21 cellular contexts compared by ENCODE assay signal in the genomic region with DNA sequence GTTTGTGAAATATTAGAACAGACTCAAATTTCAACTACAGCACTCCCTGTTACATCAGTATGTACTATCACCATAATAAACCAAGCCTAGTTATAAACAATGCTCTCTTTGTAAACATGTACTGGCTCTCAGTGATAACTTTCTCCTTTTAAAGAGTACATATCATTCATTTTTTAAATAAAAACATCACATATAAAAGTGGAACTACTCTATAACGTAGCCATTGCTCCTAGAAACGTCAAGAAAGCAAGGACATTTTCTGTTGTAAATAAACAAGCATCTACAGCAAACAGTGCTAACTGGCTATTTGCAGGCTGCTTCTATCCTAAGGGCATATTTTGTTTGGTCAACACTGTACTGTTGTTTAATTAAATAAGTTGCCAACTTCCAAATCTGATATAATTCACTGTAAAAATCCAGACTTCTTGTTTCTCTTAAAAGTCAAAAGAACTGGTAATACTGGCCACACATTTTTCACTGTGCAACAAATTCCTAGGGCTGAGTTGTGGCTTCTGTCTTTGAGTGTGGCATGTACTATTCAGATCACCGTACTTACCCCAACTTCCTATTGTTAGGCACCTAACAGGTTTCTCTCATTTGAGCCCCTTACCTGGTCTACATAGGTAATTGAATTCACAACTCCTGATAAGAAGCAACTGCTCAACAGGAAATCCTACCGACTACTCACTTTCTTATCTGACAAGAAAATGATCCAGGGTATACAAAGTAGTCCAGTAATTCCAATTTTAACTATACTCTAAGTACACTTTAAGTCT.
DNase-seq lines count a peak whose midpoint lies in the region; ATAC-seq, FAIRE-seq and TF ChIP-seq lines count a peak whose summit lies in the region.
"Had no signal": no experiment of that assay in that cellular context is flagged by ENCODE, and none has a peak within 500 bp of the region (broad histone marks: within the 10 kb centered on the region; RNA-seq: fewer than 3 reads in every experiment).

No MANE protein-coding gene starts in this region.

- no TSS peak for BruUV-seq in K562 (replicated peaks; lab: Mats Ljungman, UMichigan)

- H3K4me1 ChIP-seq in Loucy (ENCODE audit: insufficient read depth, low read length, poor library complexity, severe bottlenecking) = peaks cover 27% of the 10 kb centered on the region
- no peaks in the 10 kb centered on the region for H3K4me1 ChIP-seq in K562 (replicated peaks in 1 of 2; ENCODE audit: control insufficient read depth in 2 of 2, insufficient read depth in 2 of 2, low read length in 2 of 2)
- H3K4me1 ChIP-seq in SK-N-SH (ENCODE audit: control insufficient read depth in 1 of 2, insufficient read depth in 2 of 2, low read depth in 1 of 2, low read length in 1 of 2) = peaks cover 0 to 6% of the 10 kb centered on the region in 2 experiments; a peak in 2 of 4 replicates
- H3K4me1 ChIP-seq: ascending aorta had no signal

- TF ChIP-seq EP300 in K562 (IDR thresholded peaks at IDR 0.05; ENCODE audit: low read length) (no peak), SK-N-SH (IDR thresholded peaks at IDR 0.05; ENCODE audit: borderline replicate concordance in 1 of 2, low read depth in 1 of 2, low read length in 1 of 2) (no peak)

- POLR2A ChIA-PET in K562 (lab: Yijun Ruan, JAX) (interaction anchor here (0.7 kb wide), 1 partner anchor 100 kb away, joined by 3 read pairs; no protein-coding TSS in a partner anchor), SK-N-SH (lab: Yijun Ruan, JAX) (no interaction called here)

- H2AFZ ChIP-seq in Loucy (ENCODE audit: low read length) = no peak overlapping the region
- no peak overlapping the region; the same call in 1 of the 2 replicates for H2AFZ ChIP-seq in K562 (ENCODE audit: low read depth, low read length)
- H2AFZ ChIP-seq in SK-N-SH (ENCODE audit: low read depth) = no peak overlapping the region

- no peaks in the 10 kb centered on the region for H3K36me3 ChIP-seq in Loucy (ENCODE audit: insufficient read depth, low read length)
- H3K36me3 ChIP-seq in K562 (ENCODE audit: control insufficient read depth, insufficient read depth, low read length) = no peaks in the 10 kb centered on the region
- H3K36me3 ChIP-seq in kidney epithelial cell (ENCODE audit: control insufficient read depth, insufficient read depth, low read length) = no peaks in the 10 kb centered on the region
- H3K36me3 ChIP-seq in SK-N-SH (replicated peaks in 1 of 2; ENCODE audit: control insufficient read depth in 1 of 2, insufficient read depth in 2 of 2, low read length in 1 of 2) = no peaks in the 10 kb centered on the region
- H3K36me3 ChIP-seq: ascending aorta, Peyer's patch had no signal

- H3K79me2 ChIP-seq in Loucy (ENCODE audit: insufficient read depth, low read length) (0 out of 2 replicates have a peak, but pooled peaks cover 5% of the 10 kb centered on the region), K562 (ENCODE audit: control insufficient read depth, insufficient read depth, low read length) (no peaks in the 10 kb centered on the region), SK-N-SH (ENCODE audit: insufficient read depth) (no peaks in the 10 kb centered on the region)

- ATAC-seq in K562 (peak; percentile 70), GM21825 (IDR thresholded peaks at IDR 0.05; ENCODE audit: unreplicated experiment) (no peak), GM19395 (IDR thresholded peaks at IDR 0.05; ENCODE audit: unreplicated experiment) (no peak)
- ATAC-seq: sciatic nerve had no signal

- H3K9ac ChIP-seq in Loucy (ENCODE audit: low read depth, low read length, poor library complexity, severe bottlenecking) (no peak overlapping the region), K562 (ENCODE audit: insufficient read depth in 1 of 2, low read depth in 2 of 2, low read length in 2 of 2) (no peak overlapping the region), SK-N-SH (no peak overlapping the region)

- CTCF ChIA-PET in K562 (lab: Yijun Ruan, JAX; ENCODE audit: low intra/inter-chr PET ratio) (no interaction called here), SK-N-SH (lab: Yijun Ruan, JAX) (no interaction called here)

- H3K9me2 ChIP-seq in Loucy (replicated peaks; ENCODE audit: low read depth, low read length) (no peaks in the 10 kb centered on the region), SK-N-SH (no peaks in the 10 kb centered on the region)

- H3K9me3 ChIP-seq in Loucy (ENCODE audit: insufficient read depth, low read depth, low read length) (no peaks in the 10 kb centered on the region), K562 (replicated peaks; ENCODE audit: control insufficient read depth, insufficient read depth, low read depth, low read length) (no peaks in the 10 kb centered on the region), SK-N-SH (no peaks in the 10 kb centered on the region)
- H3K9me3 ChIP-seq: ascending aorta, Peyer's patch had no signal

- no peak for TF ChIP-seq POLR2A in K562 (conservative IDR thresholded peaks at IDR 0.05)

- no peaks in the 10 kb centered on the region for H3F3A ChIP-seq in Loucy (ENCODE audit: low read depth)
- peaks cover 3% of the 10 kb centered on the region for H3F3A ChIP-seq in SK-N-SH (replicated peaks; ENCODE audit: insufficient read depth)

- WGBS in K562 (ENCODE audit: insufficient coverage, low coverage, missing lambda C conversion rate) = 28% methylated on average over 4 of the region's 4 CpGs
- WGBS in SK-N-SH (ENCODE audit: low lambda C conversion rate) = 65% methylated on average over 4 of the region's 4 CpGs

- H3K9me1 ChIP-seq in K562 (ENCODE audit: control insufficient read depth, insufficient read depth, low read length) = no peaks in the 10 kb centered on the region

- TF ChIP-seq RAD21 in K562 (CRISPR knock-in tag; conservative IDR thresholded peaks at IDR 0.05 in 1 of 2, IDR thresholded peaks at IDR 0.05 in 1 of 2) (no peak), SK-N-SH (IDR thresholded peaks at IDR 0.05; ENCODE audit: low read length) (no peak)

- H3K4me3 ChIP-seq in Loucy (ENCODE audit: low read length, poor library complexity, severe bottlenecking) (no peak overlapping the region), K562 (no peak overlapping the region), kidney epithelial cell (ENCODE audit: low read depth, low read length) (no peak overlapping the region), SK-N-SH (ENCODE audit: low read depth in 2 of 2, low read length in 1 of 2) (no peak overlapping the region)
- H3K4me3 ChIP-seq: ascending aorta, Peyer's patch had no signal

- no peak for FAIRE-seq in K562 (lab: Jason Lieb, UNC)
- FAIRE-seq: urothelium cell line had no signal

- H3K27ac ChIP-seq in K562 (ENCODE audit: extremely low read depth, low read depth, low read length) = peak overlapping the region; percentile 14; the same call in 1 of the 3 replicates
- H3K27ac ChIP-seq in SK-N-SH (ENCODE audit: low read depth in 2 of 2, low read length in 1 of 2) = no peak overlapping the region
- H3K27ac ChIP-seq: ascending aorta, epithelial cell of prostate, Peyer's patch had no signal

- H4K20me1 ChIP-seq in Loucy (ENCODE audit: insufficient read depth, low read length, poor library complexity, severe bottlenecking) (peaks cover 7% of the 10 kb centered on the region), K562 (replicated peaks; ENCODE audit: control insufficient read depth, insufficient read depth, low read length) (no peaks in the 10 kb centered on the region), SK-N-SH (ENCODE audit: insufficient read depth) (no peaks in the 10 kb centered on the region)

- in situ Hi-C loops in K562 (cut with MboI) = no loop called here

- H3K27me3 ChIP-seq in Loucy (ENCODE audit: insufficient read depth, low read length, poor library complexity, severe bottlenecking) (no peaks in the 10 kb centered on the region), K562 (ENCODE audit: control insufficient read depth in 2 of 2, insufficient read depth in 2 of 2, low read length in 2 of 2) (no peaks in the 10 kb centered on the region), kidney epithelial cell (ENCODE audit: control insufficient read depth, insufficient read depth, low read length) (no peaks in the 10 kb centered on the region), SK-N-SH (ENCODE audit: insufficient read depth) (no peaks in the 10 kb centered on the region)
- H3K27me3 ChIP-seq: ascending aorta, Peyer's patch had no signal

- intact Hi-C loops in K562 (cut with micrococcal nuclease) = no loop called here

- TF ChIP-seq CTCF in Loucy (conservative IDR thresholded peaks at IDR 0.05; ENCODE audit: low read length) = no peak
- no peak for TF ChIP-seq CTCF in K562 (IDR thresholded peaks at IDR 0.05 in 2 of 3, conservative IDR thresholded peaks at IDR 0.05 in 1 of 3; ENCODE audit: insufficient read depth in 2 of 3, low read depth in 1 of 3, low read length in 3 of 3)
- TF ChIP-seq CTCF in kidney epithelial cell (IDR thresholded peaks at IDR 0.05; ENCODE audit: insufficient read depth, low read length, poor library complexity, severe bottlenecking) = no peak
- TF ChIP-seq CTCF in SK-N-SH (IDR thresholded peaks at IDR 0.05) = no peak

- H3K4me2 ChIP-seq in Loucy (ENCODE audit: low read depth, low read length, poor library complexity, severe bottlenecking) = peak overlapping the region; percentile 19
- no peak overlapping the region for H3K4me2 ChIP-seq in K562 (ENCODE audit: insufficient read depth, low read length)
- no peak overlapping the region for H3K4me2 ChIP-seq in SK-N-SH

- peak; percentile 25 for DNase-seq in COLO829 (ENCODE audit: low spot score)
- DNase-seq in K562 (ENCODE audit: extremely low read depth in 1 of 4, low spot score in 3 of 4) = no peak
- DNase-seq in kidney epithelial cell (ENCODE audit: low read depth) = peak; percentile 0
- DNase-seq in medulla oblongata (ENCODE audit: extremely low spot score) = no peak
- DNase-seq in SK-N-SH = no peak
- DNase-seq: activated CD4-positive, alpha-beta T cell treated with anti-CD3 and anti-CD28 coated beads, Interleukin-2, amount 10 ng/mL, durations not matched to agents 7 days and 5 days; activated naive CD4-positive, alpha-beta T cell treated with anti-CD3 and anti-CD28 coated beads, Interleukin-2, amount 10 ng/mL, durations not matched to agents 7 days and 5 days; DND-41; H9; NCI-H1048; NCI-H2081; NCI-H748 treated with DMSO at 0.1 percent for 48 hours; Peyer's patch; stimulated activated CD4-positive, alpha-beta T cell treated with anti-CD3 and anti-CD28 coated beads, Interleukin-1b, Interleukin-23, amount 100 ng/mL, for 48 hours had no signal

TF ChIP-seq in K562, 482 proteins besides CTCF, POLR2A, EP300 and RAD21 (continues in another document):
- 0 out of 4 replicates have a peak, but pooled peaks of 1 of the 2 experiments have one; percentile 38 for TF ChIP-seq MAZ (CRISPR knock-in tag; conservative IDR thresholded peaks at IDR 0.05 in 1 of 2, IDR thresholded peaks at IDR 0.05 in 1 of 2)
- TF ChIP-seq CEBPG (CRISPR knock-in tag; IDR thresholded peaks at IDR 0.05) = no peak
- TF ChIP-seq CEBPG (tag; conservative IDR thresholded peaks at IDR 0.05 in 1 of 2, IDR thresholded peaks at IDR 0.05 in 1 of 2) = peak in 1 of 2 experiments; percentile 53; a peak in 2 of 4 replicates
- TF ChIP-seq YBX1 (IDR thresholded peaks at IDR 0.05) = no peak

TF ChIP-seq in SK-N-SH, 30 proteins besides CTCF, POLR2A, EP300 and RAD21 (continues in another document):
- TF ChIP-seq SIN3A (IDR thresholded peaks at IDR 0.05; ENCODE audit: borderline replicate concordance, low read depth, low read length) (no peak), GABPA (IDR thresholded peaks at IDR 0.05; ENCODE audit: low read depth) (no peak), POLR2AphosphoS5 (IDR thresholded peaks at IDR 0.05; ENCODE audit: low read depth, low read length) (no peak)

Comparison
In these comparisons a context has a peak if more than half of its experiments do, and no peak if none do; other contexts are left out.
1. DNase-seq: peak in COLO829 (single experiment) and kidney epithelial cell (single experiment); none in K562 (0 of 4), medulla oblongata (single experiment) and SK-N-SH (single experiment).